Comparison of ENCODE assay signal across 8 cellular contexts in the genomic region with DNA sequence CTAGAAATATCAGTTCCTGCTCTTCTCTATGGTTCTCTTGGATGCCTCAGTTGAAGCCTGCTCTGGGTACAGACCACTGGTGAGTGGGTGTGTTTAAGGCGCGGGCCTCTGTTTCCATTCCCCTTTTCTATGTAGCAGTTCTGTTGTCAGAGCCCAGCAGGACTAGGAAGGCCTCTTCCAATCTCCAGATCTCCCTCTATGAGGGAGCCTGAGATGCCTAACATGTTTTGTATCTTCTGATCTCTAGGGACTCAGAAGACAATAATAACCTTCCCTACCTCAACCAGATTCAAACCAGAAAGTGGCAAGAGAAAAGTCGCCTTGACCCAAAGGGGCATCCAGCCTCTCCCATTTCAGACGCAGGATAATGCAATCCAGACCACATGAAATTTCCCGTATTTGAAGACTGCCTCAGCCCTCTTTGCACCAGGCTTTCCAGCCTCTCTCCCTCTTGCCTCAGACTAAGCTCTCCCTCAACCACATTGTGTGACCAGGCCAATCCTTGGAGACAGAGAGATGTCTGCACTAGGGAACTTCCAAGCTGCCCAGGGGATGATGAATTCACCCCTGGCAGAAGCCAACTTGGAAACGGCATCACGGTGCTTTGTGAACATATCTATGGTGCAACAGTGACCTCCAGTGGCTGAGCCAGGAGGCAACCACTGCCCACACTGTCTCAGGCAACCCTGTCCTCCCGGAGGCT.
DNase-seq lines count a peak whose midpoint lies in the region; ATAC-seq and TF ChIP-seq lines count a peak whose summit lies in the region.

No MANE protein-coding gene starts in this region.

- peak; percentile 67 for TF ChIP-seq CTCF in activated CD8-positive, alpha-beta T cell treated with anti-CD3 and anti-CD28 coated beads for 36 hours (IDR thresholded peaks at IDR 0.05)

- peaks cover 33% of the 10 kb centered on the region for H3K27me3 Mint-ChIP-seq in activated CD8-positive, alpha-beta T cell treated with anti-CD3 and anti-CD28 coated beads for 36 hours

- no peaks in the 10 kb centered on the region for H3K79me2 ChIP-seq in ACC112 (ENCODE audit: control insufficient read depth, insufficient read depth, low read length, unreplicated experiment)

- CTCF ChIA-PET in activated CD8-positive, alpha-beta T cell treated with anti-CD3 and anti-CD28 coated beads for 36 hours (lab: Charles Lee), result interaction anchor here (0.7 to 4.8 kb wide), 11 partner anchors 8 to 851 kb away, joined by 3 to 29 read pairs (median 4); no protein-coding TSS in a partner anchor

- intact Hi-C loops in activated CD8-positive, alpha-beta T cell treated with anti-CD3 and anti-CD28 coated beads for 36 hours (cut with micrococcal nuclease), result loop anchor here (5.0 kb wide), 2 partner anchors 288 to 848 kb away; no protein-coding TSS in a partner anchor

- H3K27ac Mint-ChIP-seq in activated CD8-positive, alpha-beta T cell treated with anti-CD3 and anti-CD28 coated beads for 36 hours, result no peak overlapping the region
- H3K27ac Mint-ChIP-seq in stimulated activated effector memory CD8-positive, alpha-beta T cell treated with anti-CD3 and anti-CD28 coated beads, Interleukin-12 subunit alpha, Interleukin-12 subunit beta, amount 100 ng/mL, for 72 hours, result no peak overlapping the region

- POLR2A ChIA-PET in activated CD8-positive, alpha-beta T cell treated with anti-CD3 and anti-CD28 coated beads for 36 hours (lab: Charles Lee), result interaction anchor here (0.7 kb wide), 1 partner anchor 293 kb away, joined by 3 read pairs; no protein-coding TSS in a partner anchor

- H3K4me1 Mint-ChIP-seq in activated CD8-positive, alpha-beta T cell treated with anti-CD3 and anti-CD28 coated beads for 36 hours (ENCODE audit: low read depth), result no peaks in the 10 kb centered on the region
- H3K4me1 Mint-ChIP-seq in stimulated activated effector memory CD8-positive, alpha-beta T cell treated with anti-CD3 and anti-CD28 coated beads, Interleukin-12 subunit alpha, Interleukin-12 subunit beta, amount 100 ng/mL, for 72 hours, result peaks cover 5% of the 10 kb centered on the region

- H3K27ac ChIP-seq in ACC112 (ENCODE audit: low read depth, low read length), result peak overlapping the region; percentile 43
- no peak overlapping the region for H3K27ac ChIP-seq in epithelial cell of prostate

- H3K4me3 Mint-ChIP-seq in activated CD8-positive, alpha-beta T cell treated with anti-CD3 and anti-CD28 coated beads for 36 hours, result no peak overlapping the region
- H3K4me3 Mint-ChIP-seq in stimulated activated effector memory CD8-positive, alpha-beta T cell treated with anti-CD3 and anti-CD28 coated beads, Interleukin-12 subunit alpha, Interleukin-12 subunit beta, amount 100 ng/mL, for 72 hours, result no peak overlapping the region

- H3K27me3 ChIP-seq in ACC112 (ENCODE audit: insufficient read depth, low read length), result peaks cover 9% of the 10 kb centered on the region

- H3K4me1 ChIP-seq in ACC112 (ENCODE audit: control insufficient read depth, insufficient read depth, low read length, unreplicated experiment), result peaks cover 8% of the 10 kb centered on the region

- ATAC-seq in GM18498 (IDR thresholded peaks at IDR 0.05; ENCODE audit: unreplicated experiment) (peak; percentile 89), HG03442 (IDR thresholded peaks at IDR 0.05; ENCODE audit: unreplicated experiment) (peak; percentile 75)
- ATAC-seq in activated CD8-positive, alpha-beta T cell treated with anti-CD3 and anti-CD28 coated beads for 36 hours, result peak; percentile 80
- ATAC-seq in stimulated activated effector memory CD8-positive, alpha-beta T cell treated with anti-CD3 and anti-CD28 coated beads, Interleukin-12 subunit alpha, Interleukin-12 subunit beta, amount 100 ng/mL, for 72 hours, result peak; percentile 78

- peak overlapping the region; percentile 75 for H2AFZ ChIP-seq in ACC112 (ENCODE audit: low read length, unreplicated experiment)

- no peaks in the 10 kb centered on the region for H3K9me3 Mint-ChIP-seq in activated CD8-positive, alpha-beta T cell treated with anti-CD3 and anti-CD28 coated beads for 36 hours
- no peaks in the 10 kb centered on the region for H3K9me3 Mint-ChIP-seq in stimulated activated effector memory CD8-positive, alpha-beta T cell treated with anti-CD3 and anti-CD28 coated beads, Interleukin-12 subunit alpha, Interleukin-12 subunit beta, amount 100 ng/mL, for 72 hours

- H3K36me3 Mint-ChIP-seq in activated CD8-positive, alpha-beta T cell treated with anti-CD3 and anti-CD28 coated beads for 36 hours (ENCODE audit: low read depth), result no peaks in the 10 kb centered on the region
- H3K36me3 Mint-ChIP-seq in stimulated activated effector memory CD8-positive, alpha-beta T cell treated with anti-CD3 and anti-CD28 coated beads, Interleukin-12 subunit alpha, Interleukin-12 subunit beta, amount 100 ng/mL, for 72 hours, result no peaks in the 10 kb centered on the region

- DNase-seq in NCI-H748 (lab: John Stamatoyannopoulos, UW; ENCODE audit: unreplicated experiment) (peak; percentile 14), epithelial cell of prostate (ENCODE audit: low read depth, low spot score) (peak; percentile 37), midbrain (lab: John Stamatoyannopoulos, UW) (peak; percentile 89)
- DNase-seq in activated CD8-positive, alpha-beta T cell treated with anti-CD3 and anti-CD28 coated beads for 36 hours, result peak; percentile 69
- DNase-seq in stimulated activated effector memory CD8-positive, alpha-beta T cell treated with anti-CD3 and anti-CD28 coated beads, Interleukin-12 subunit alpha, Interleukin-12 subunit beta, amount 100 ng/mL, for 72 hours (ENCODE audit: low spot score in 2 of 2), result peak; percentile 19 to 70

- no peaks in the 10 kb centered on the region for H3K36me3 ChIP-seq in ACC112 (ENCODE audit: insufficient read depth, low read length)

- H3K4me3 ChIP-seq in ACC112 (ENCODE audit: low read depth, low read length), result no peak overlapping the region

Comparison
In these comparisons a context has a peak if more than half of its experiments do, and no peak if none do; other contexts are left out.
1. DNase-seq: peak in every context shown above with its lines; median percentile 89 in midbrain; 69 in activated CD8-positive, alpha-beta T cell treated with anti-CD3 and anti-CD28 coated beads for 36 hours; 44 in stimulated activated effector memory CD8-positive, alpha-beta T cell treated with anti-CD3 and anti-CD28 coated beads, Interleukin-12 subunit alpha, Interleukin-12 subunit beta, amount 100 ng/mL, for 72 hours; 37 in epithelial cell of prostate; 14 in NCI-H748.